33 cellular contexts compared by ENCODE assay signal in genomic region chr12:23277831-23278230, GRCh38.
"Had no signal": no experiment of that assay in that cellular context is flagged by ENCODE, and none has a peak within 500 bp of the region (broad histone marks: within the 10 kb centered on the region; RNA-seq: fewer than 3 reads in every experiment).

No MANE protein-coding gene starts in this region.

- H3K4me3 ChIP-seq: adrenal gland, ascending aorta, body of pancreas, breast epithelium, cardiac muscle cell had no signal

- FAIRE-seq: astrocyte, bronchial epithelial cell had no signal

- H3K27me3 ChIP-seq: adrenal gland, ascending aorta, body of pancreas, brain microvascular endothelial cell, breast epithelium, cardiac muscle cell had no signal

- H3K36me3 ChIP-seq: adrenal gland, ascending aorta, brain microvascular endothelial cell, breast epithelium, cardiac muscle cell had no signal

- ATAC-seq: activated naive CD4-positive, alpha-beta T cell treated with anti-CD3 and anti-CD28 coated beads, Interleukin-2, amount 50 U/mL, for 72 hours; activated naive CD8-positive, alpha-beta T cell treated with anti-CD3 and anti-CD28 coated beads, Interleukin-2, amount 50 U/mL, for 24 hours; activated T-cell treated with anti-CD3 and anti-CD28 coated beads, Interleukin-2, amount 50 U/mL, for 4 hours; activated T-cell treated with anti-CD3 and anti-CD28 coated beads, Interleukin-2, amount 50 U/mL, for 72 hours; activated T-helper 17 cell treated with anti-CD3 and anti-CD28 coated beads, Interleukin-2, amount 50 U/mL, for 72 hours; body of pancreas had no signal

- H3K9me3 ChIP-seq: adrenal gland, ascending aorta, body of pancreas had no signal

- H3K4me1 ChIP-seq: adrenal gland, ascending aorta, body of pancreas, breast epithelium had no signal

- H3K27ac ChIP-seq: adrenal gland, ascending aorta, body of pancreas, brain microvascular endothelial cell, breast epithelium, cardiac muscle cell had no signal

- DNase-seq: activated effector memory CD4-positive, alpha-beta T cell treated with anti-CD3 and anti-CD28 coated beads, Interleukin-2, amount 50 U/mL, for 16 hours; activated effector memory CD4-positive, alpha-beta T cell treated with Interleukin-2 at 50 U/mL for 16 hours; activated gamma-delta T cell; activated gamma-delta T cell treated with Interleukin-2 at 50 U/mL for 16 hours; activated naive CD4-positive, alpha-beta T cell; activated naive CD4-positive, alpha-beta T cell treated with anti-CD3 and anti-CD28 coated beads for 36 hours; activated naive CD4-positive, alpha-beta T cell treated with anti-CD3 and anti-CD28 coated beads, Interleukin-2, amount 10 ng/mL, durations not matched to agents 7 days and 5 days; activated naive CD4-positive, alpha-beta T cell treated with anti-CD3 and anti-CD28 coated beads, Interleukin-2, amount 50 U/mL, for 16 hours; activated naive CD4-positive, alpha-beta T cell treated with Interleukin-2 at 50 U/mL for 16 hours; activated naive CD8-positive, alpha-beta T cell treated with anti-CD3 and anti-CD28 coated beads for 36 hours; activated naive CD8-positive, alpha-beta T cell treated with anti-CD3 and anti-CD28 coated beads, Interleukin-2, amount 10 ng/mL, durations not matched to agents 7 days and 5 days; activated naive CD8-positive, alpha-beta T cell treated with anti-CD3 and anti-CD28 coated beads, Interleukin-2, amount 50 U/mL, for 24 hours; activated T-cell treated with anti-CD3 and anti-CD28 coated beads, Interleukin-2, amount 50 U/mL, for 24 hours; activated T-cell treated with anti-CD3 and anti-CD28 coated beads, Interleukin-2, amount 50 U/mL, for 4 hours; activated T-cell treated with anti-CD3 and anti-CD28 coated beads, Interleukin-2, amount 50 U/mL, for 48 hours; activated T-cell treated with anti-CD3 and anti-CD28 coated beads, Interleukin-2, amount 50 U/mL, for 72 hours; adrenal gland; amniotic stem cell; amygdala; anterior cingulate cortex; aorta; body of pancreas; brain microvascular endothelial cell; caudate nucleus; central memory CD4-positive, alpha-beta T cell; cerebellar nuclear complex had no signal
